17 cellular contexts compared by ENCODE assay signal in the genomic region with DNA sequence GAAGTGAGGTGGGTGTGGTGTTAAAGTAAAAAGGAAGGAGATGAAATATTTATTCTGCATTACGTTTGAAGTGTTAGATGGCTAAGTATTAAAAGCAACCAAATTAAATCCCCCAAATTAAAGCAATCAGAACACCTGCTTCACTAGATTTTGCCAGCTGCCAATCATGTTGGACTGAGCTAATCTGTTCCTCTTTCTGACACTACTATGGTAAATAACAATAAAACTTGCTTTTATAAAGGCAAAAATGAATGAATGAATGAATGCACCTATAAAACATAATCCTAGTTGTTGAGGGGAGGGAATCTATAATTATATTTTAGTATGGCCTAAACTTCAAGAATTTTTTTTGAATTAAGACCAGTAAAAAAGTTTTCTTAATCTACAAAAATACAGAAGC.
"Had no signal": no experiment of that assay in that cellular context is flagged by ENCODE, and none has a peak within 500 bp of the region (broad histone marks: within the 10 kb centered on the region; RNA-seq: fewer than 3 reads in every experiment).

No MANE protein-coding gene starts in this region.

- H3K9me3 ChIP-seq: esophagus muscularis mucosa, mucosa of descending colon, neutrophil had no signal

- ATAC-seq: left colon; mucosa of descending colon; naive thymus-derived CD8-positive, alpha-beta T cell; right cardiac atrium; stimulated activated effector memory CD8-positive, alpha-beta T cell treated with anti-CD3 and anti-CD28 coated beads, Interleukin-12 subunit alpha, Interleukin-12 subunit beta, amount 100 ng/mL, for 72 hours had no signal

- H3K27me3 ChIP-seq: cardiac muscle cell, esophagus muscularis mucosa, neutrophil had no signal

- DNase-seq: activated CD4-positive, alpha-beta T cell treated with anti-CD3 and anti-CD28 coated beads for 48 hours; activated naive CD4-positive, alpha-beta T cell treated with anti-CD3 and anti-CD28 coated beads for 36 hours; left colon; mucosa of descending colon; naive thymus-derived CD8-positive, alpha-beta T cell; posterior cingulate gyrus; right cardiac atrium; small intestine; substantia nigra; WERI-Rb-1 had no signal

- H3K27ac Mint-ChIP-seq: activated naive CD4-positive, alpha-beta T cell treated with anti-CD3 and anti-CD28 coated beads for 36 hours; activated T-helper 1 cell treated with anti-CD3 and anti-CD28 coated beads, Interleukin-12 subunit alpha, Interleukin-12 subunit beta, Interleukin-2, Interleukin-4 antibody, amounts not matched to agents 30 ng/mL and 10 ng/mL and 1 ng/mL, durations not matched to agents 14 hours and 24 hours and 36 hours; T-helper 2 cell treated with Interferon-gamma antibody and Interleukin-4, amounts not matched to agents 5 μg/mL and 100 μg/mL, for 36 hours; type B pancreatic cell had no signal

- H3K36me3 Mint-ChIP-seq: stimulated activated effector memory CD8-positive, alpha-beta T cell treated with anti-CD3 and anti-CD28 coated beads, Interleukin-12 subunit alpha, Interleukin-12 subunit beta, amount 100 ng/mL, for 72 hours; type B pancreatic cell had no signal

- H3K4me3 ChIP-seq: cardiac muscle cell, esophagus muscularis mucosa, mucosa of descending colon had no signal

- H3K27ac ChIP-seq: esophagus muscularis mucosa, neutrophil, WERI-Rb-1 had no signal

- H3K9me3 Mint-ChIP-seq: activated naive CD4-positive, alpha-beta T cell treated with anti-CD3 and anti-CD28 coated beads for 36 hours; activated T-helper 1 cell treated with anti-CD3 and anti-CD28 coated beads, Interleukin-12 subunit alpha, Interleukin-12 subunit beta, Interleukin-2, Interleukin-4 antibody, amounts not matched to agents 30 ng/mL and 10 ng/mL and 1 ng/mL, durations not matched to agents 14 hours and 24 hours and 36 hours; naive thymus-derived CD8-positive, alpha-beta T cell; stimulated activated effector memory CD8-positive, alpha-beta T cell treated with anti-CD3 and anti-CD28 coated beads, Interleukin-12 subunit alpha, Interleukin-12 subunit beta, amount 100 ng/mL, for 72 hours; T-helper 2 cell treated with Interferon-gamma antibody and Interleukin-4, amounts not matched to agents 5 μg/mL and 100 μg/mL, for 36 hours; type B pancreatic cell had no signal

- H3K36me3 ChIP-seq: cardiac muscle cell, esophagus muscularis mucosa, neutrophil, WERI-Rb-1 had no signal

- H3K27me3 Mint-ChIP-seq: naive thymus-derived CD8-positive, alpha-beta T cell; type B pancreatic cell had no signal

- H3K4me3 Mint-ChIP-seq: activated naive CD4-positive, alpha-beta T cell treated with anti-CD3 and anti-CD28 coated beads for 36 hours; activated T-helper 1 cell treated with anti-CD3 and anti-CD28 coated beads, Interleukin-12 subunit alpha, Interleukin-12 subunit beta, Interleukin-2, Interleukin-4 antibody, amounts not matched to agents 30 ng/mL and 10 ng/mL and 1 ng/mL, durations not matched to agents 14 hours and 24 hours and 36 hours; naive thymus-derived CD8-positive, alpha-beta T cell; T-helper 2 cell treated with Interferon-gamma antibody and Interleukin-4, amounts not matched to agents 5 μg/mL and 100 μg/mL, for 36 hours; type B pancreatic cell had no signal
